1 cellular context compared by ENCODE assay signal in the genomic region with DNA sequence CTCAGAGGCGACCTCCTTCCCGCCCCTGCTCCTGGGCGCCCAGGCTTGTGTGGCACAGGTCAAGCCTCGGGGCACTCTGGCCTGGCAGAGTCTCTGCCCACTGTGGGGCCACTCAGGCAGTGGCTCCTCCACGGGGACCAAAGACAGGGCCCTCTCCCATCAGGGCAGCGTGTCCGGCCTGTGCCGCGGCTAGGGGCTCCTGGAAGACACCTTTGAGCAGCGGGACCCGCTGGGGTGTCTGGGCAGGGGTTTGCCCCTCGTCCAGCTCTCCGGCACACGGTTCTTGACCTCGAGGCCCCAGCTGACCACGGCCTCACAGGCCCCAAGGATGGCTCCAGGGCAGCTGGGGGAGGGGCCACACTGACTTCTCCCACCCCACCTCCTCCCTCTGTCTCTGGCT.
TF ChIP-seq lines count a peak whose summit lies in the region.

No MANE protein-coding gene starts in this region.

TF ChIP-seq in H1, 55 proteins besides CTCF, POLR2A, EP300 and RAD21:
- no peak for TF ChIP-seq BCL11A (IDR thresholded peaks at IDR 0.05; ENCODE audit: low read depth in 2 of 2, low read length in 2 of 2)
- TF ChIP-seq, protein P1, sequence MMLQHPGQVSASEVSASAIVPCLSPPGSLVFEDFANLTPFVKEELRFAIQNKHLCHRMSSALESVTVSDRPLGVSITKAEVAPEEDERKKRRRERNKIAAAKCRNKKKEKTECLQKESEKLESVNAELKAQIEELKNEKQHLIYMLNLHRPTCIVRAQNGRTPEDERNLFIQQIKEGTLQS (IDR thresholded peaks at IDR 0.05; ENCODE audit: insufficient read depth, low read depth, low read length), result no peak
- TF ChIP-seq PHF8 (conservative IDR thresholded peaks at IDR 0.05; ENCODE audit: low read depth, low read length), result no peak
- no peak for TF ChIP-seq KDM4A (IDR thresholded peaks at IDR 0.05; ENCODE audit: low read depth, low read length, severe bottlenecking)
- no peak for TF ChIP-seq SAP30 (IDR thresholded peaks at IDR 0.05; ENCODE audit: insufficient read depth, insufficient replicate concordance, low read length)
- no peak for TF ChIP-seq SP4 (IDR thresholded peaks at IDR 0.05; ENCODE audit: low read length)
- TF ChIP-seq TAF7 (optimal IDR thresholded peaks at IDR 0.05; ENCODE audit: borderline replicate concordance, low read depth, low read length), result no peak
- TF ChIP-seq, protein P2, sequence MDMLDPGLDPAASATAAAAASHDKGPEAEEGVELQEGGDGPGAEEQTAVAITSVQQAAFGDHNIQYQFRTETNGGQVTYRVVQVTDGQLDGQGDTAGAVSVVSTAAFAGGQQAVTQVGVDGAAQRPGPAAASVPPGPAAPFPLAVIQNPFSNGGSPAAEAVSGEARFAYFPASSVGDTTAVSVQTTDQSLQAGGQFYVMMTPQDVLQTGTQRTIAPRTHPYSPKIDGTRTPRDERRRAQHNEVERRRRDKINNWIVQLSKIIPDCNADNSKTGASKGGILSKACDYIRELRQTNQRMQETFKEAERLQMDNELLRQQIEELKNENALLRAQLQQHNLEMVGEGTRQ (IDR thresholded peaks at IDR 0.05; ENCODE audit: low read length), result no peak
- no peak for TF ChIP-seq CTBP2 (IDR thresholded peaks at IDR 0.05; ENCODE audit: borderline replicate concordance, insufficient read depth, insufficient read length, low read length)
- no peak for TF ChIP-seq TBP (IDR thresholded peaks at IDR 0.05; ENCODE audit: low read depth, low read length)
- TF ChIP-seq JUND (IDR thresholded peaks at IDR 0.05; ENCODE audit: low read length), result no peak
TF ChIP-seq in H1: peak in this region for 0.
